Comparison of ENCODE assay signal across 8 cellular contexts in genomic region chr1:28506907-28507246, GRCh38. TPM values are rescaled to one million over a fixed set of nuclear protein-coding genes. Genes with fewer than 3 reads are reported as not detected.
DNase-seq lines count a peak whose midpoint lies in the region; ATAC-seq, FAIRE-seq and TF ChIP-seq lines count a peak whose summit lies in the region.

No MANE protein-coding gene starts in this region.

- H3K4me3 ChIP-seq in AG04449 (ENCODE audit: low read depth, low read length) = peak overlapping the region; percentile 94
- H3K4me3 ChIP-seq in naive thymus-derived CD4-positive, alpha-beta T cell (ENCODE audit: low read length) = peak overlapping the region; percentile 79

- no peaks in the 10 kb centered on the region for H3K27me3 ChIP-seq in naive thymus-derived CD4-positive, alpha-beta T cell (ENCODE audit: control insufficient read depth in 2 of 2, insufficient read depth in 2 of 2, low read length in 2 of 2)

- H3K27me3 Mint-ChIP-seq in IgD-negative memory B cell = no peaks in the 10 kb centered on the region
- no peaks in the 10 kb centered on the region for H3K27me3 Mint-ChIP-seq in central memory CD8-positive, alpha-beta T cell
- peaks cover 0 to 3% (median 0%) of the 10 kb centered on the region in 5 donors for H3K27me3 Mint-ChIP-seq in naive thymus-derived CD4-positive, alpha-beta T cell

- ATAC-seq in central memory CD8-positive, alpha-beta T cell (replicated peaks; ENCODE audit: extremely low read depth, poor library complexity, severe bottlenecking) = no peak
- no peak for ATAC-seq in naive thymus-derived CD4-positive, alpha-beta T cell
- ATAC-seq in left colon (no peak), GM21576 (IDR thresholded peaks at IDR 0.05; ENCODE audit: unreplicated experiment) (no peak)

- DNase-seq in AG04449 (ENCODE audit: low read depth, low spot score) (no peak), RCC 7860 (ENCODE audit: low spot score) (no peak), left colon (no peak), inferior parietal cortex (ENCODE audit: extremely low spot score) (no peak)
- DNase-seq in central memory CD8-positive, alpha-beta T cell (ENCODE audit: low spot score in 2 of 2) = no peak
- no peak for DNase-seq in naive thymus-derived CD4-positive, alpha-beta T cell

- H3K27ac Mint-ChIP-seq in IgD-negative memory B cell = peak overlapping the region; percentile 91 to 99 (median 94)
- peak overlapping the region; percentile 93 for H3K27ac Mint-ChIP-seq in central memory CD8-positive, alpha-beta T cell (ENCODE audit: low read depth)
- peak overlapping the region; percentile 96 to 100 (median 99) for H3K27ac Mint-ChIP-seq in naive thymus-derived CD4-positive, alpha-beta T cell

- peaks cover 34 to 42% (median 41%) of the 10 kb centered on the region in 3 donors for H3K4me1 Mint-ChIP-seq in IgD-negative memory B cell
- H3K4me1 Mint-ChIP-seq in central memory CD8-positive, alpha-beta T cell = peaks cover 43% of the 10 kb centered on the region
- H3K4me1 Mint-ChIP-seq in naive thymus-derived CD4-positive, alpha-beta T cell = peaks cover 35 to 54% (median 47%) of the 10 kb centered on the region in 7 donors

- POLR2A ChIA-PET in AG04449 (lab: Yijun Ruan, JAX) = interaction anchor here (0.7 to 4.1 kb wide), 12 partner anchors 8 to 308 kb away, joined by 3 to 26 read pairs (median 4); no protein-coding TSS in a partner anchor
- POLR2A ChIA-PET in naive thymus-derived CD4-positive, alpha-beta T cell (lab: Charles Lee) = interaction anchor here (0.9 to 6.4 kb wide), 12 partner anchors 11 to 1019 kb away, joined by 3 to 106 read pairs (median 5); partner anchors contain the start of genes GMEB1, SESN2, TAF12 and TRNAU1AP

- intact Hi-C loops in naive thymus-derived CD4-positive, alpha-beta T cell (cut with micrococcal nuclease) = loop anchor here (1.0 to 5.0 kb wide), 12 partner anchors 11 to 675 kb away; partner anchors contain the start of genes GMEB1 (in 2 of the 2), EYA3 (in 1 of the 2), PHACTR4 (in 1 of the 2) and PPP1R8 (in 1 of the 2)
- intact Hi-C loops in left colon (cut with DNase I, micrococcal nuclease) = no loop called here

- TF ChIP-seq CTCF in AG04449 (IDR thresholded peaks at IDR 0.05; ENCODE audit: insufficient read depth, low read length, missing control alignments) = no peak

- no peak for FAIRE-seq in RCC 7860 (lab: Jason Lieb, UNC)

- peak overlapping the region; percentile 93 to 100 (median 96) for H3K4me3 Mint-ChIP-seq in IgD-negative memory B cell
- H3K4me3 Mint-ChIP-seq in central memory CD8-positive, alpha-beta T cell = peak overlapping the region; percentile 96
- H3K4me3 Mint-ChIP-seq in naive thymus-derived CD4-positive, alpha-beta T cell = peak overlapping the region; percentile 94 to 100 (median 99)

- no peaks in the 10 kb centered on the region for H3K9me3 ChIP-seq in naive thymus-derived CD4-positive, alpha-beta T cell (ENCODE audit: control insufficient read depth in 2 of 3, low read length in 3 of 3)

- H3K36me3 ChIP-seq in naive thymus-derived CD4-positive, alpha-beta T cell (ENCODE audit: control insufficient read depth in 2 of 3, insufficient read depth in 3 of 3, low read length in 3 of 3) = peaks cover 20 to 37% (median 21%) of the 10 kb centered on the region in 3 experiments

- peaks cover 0 to 3% (median 0%) of the 10 kb centered on the region in 3 donors for H3K9me3 Mint-ChIP-seq in IgD-negative memory B cell
- no peaks in the 10 kb centered on the region for H3K9me3 Mint-ChIP-seq in central memory CD8-positive, alpha-beta T cell
- H3K9me3 Mint-ChIP-seq in naive thymus-derived CD4-positive, alpha-beta T cell = peaks cover 0 to 3% (median 0%) of the 10 kb centered on the region in 11 donors

- CTCF ChIA-PET in AG04449 (lab: Yijun Ruan, JAX) = interaction anchor here (0.9 to 3.8 kb wide), 5 partner anchors 9 to 258 kb away, joined by 3 to 15 read pairs (median 3); no protein-coding TSS in a partner anchor
- CTCF ChIA-PET in naive thymus-derived CD4-positive, alpha-beta T cell (lab: Charles Lee) = interaction anchor here (0.5 to 1.6 kb wide), 2 partner anchors 9 to 10 kb away, joined by 3 to 8 read pairs; no protein-coding TSS in a partner anchor

- peaks cover 10% of the 10 kb centered on the region for H3K36me3 Mint-ChIP-seq in IgD-negative memory B cell
- H3K36me3 Mint-ChIP-seq in central memory CD8-positive, alpha-beta T cell (ENCODE audit: insufficient read depth) = peaks cover 69% of the 10 kb centered on the region
- peaks cover 0 to 51% (median 30%) of the 10 kb centered on the region in 5 donors for H3K36me3 Mint-ChIP-seq in naive thymus-derived CD4-positive, alpha-beta T cell

- H3K27ac ChIP-seq in naive thymus-derived CD4-positive, alpha-beta T cell (ENCODE audit: low read depth, low read length) = peak overlapping the region; percentile 88

- peaks cover 36 to 42% of the 10 kb centered on the region in 2 donors for H3K4me1 ChIP-seq in naive thymus-derived CD4-positive, alpha-beta T cell (ENCODE audit: control insufficient read depth in 2 of 2, insufficient read depth in 2 of 2, low read length in 2 of 2)

RNA-seq across cellular contexts. Expression of gene RCC1, which starts 1.0 kb away (rescaled TPM):
- polyA plus RNA-seq in IgD-negative memory B cell = 13.3 TPM
- total RNA-seq in naive thymus-derived CD4-positive, alpha-beta T cell = 10 to 100 TPM in 4 of 5 experiments, 1 to 10 TPM in 1; 9.8 to 60.7 (median 19.7) TPM
- 10 to 100 TPM in 1 of 2 donors, 1 to 10 TPM in 1; 10.0 to 10.6 TPM for polyA plus RNA-seq in naive thymus-derived CD4-positive, alpha-beta T cell
- 10 to 100 TPM; 22.1 to 34.8 TPM for total RNA-seq in left colon

RNA-seq across cellular contexts. Expression of gene TRNAU1AP, which starts 46.0 kb away (rescaled TPM):
- polyA plus RNA-seq in IgD-negative memory B cell = 29.2 TPM
- total RNA-seq in naive thymus-derived CD4-positive, alpha-beta T cell = 10 to 100 TPM; 27.6 to 52.5 (median 40.9) TPM
- 10 to 100 TPM; 26.5 to 29.9 TPM for polyA plus RNA-seq in naive thymus-derived CD4-positive, alpha-beta T cell
- 10 to 100 TPM; 14.7 to 18.3 TPM for total RNA-seq in left colon

Comparison
In these comparisons a context has a peak if more than half of its experiments do, and no peak if none do; other contexts are left out.
1. intact Hi-C loops: an anchor here in naive thymus-derived CD4-positive, alpha-beta T cell (1.0 to 5.0 kb wide); none called in left colon.